In genomic region chr1:21546122-21546825, GRCh38 we compare ENCODE assay signal across 19 cellular contexts. TPM values are rescaled to one million over a fixed set of nuclear protein-coding genes. Genes with fewer than 3 reads are reported as not detected.
"Had no signal": no experiment of that assay in that cellular context is flagged by ENCODE, and none has a peak within 500 bp of the region (broad histone marks: within the 10 kb centered on the region; RNA-seq: fewer than 3 reads in every experiment).

No MANE protein-coding gene starts in this region.

- H3K36me3 Mint-ChIP-seq: immature natural killer cell had no signal

- H3K4me3 Mint-ChIP-seq: activated CD4-positive, alpha-beta T cell treated with anti-CD3 and anti-CD28 coated beads, Interleukin-2, amount 10 ng/mL, durations not matched to agents 7 days and 5 days; activated naive CD4-positive, alpha-beta T cell treated with anti-CD3 and anti-CD28 coated beads for 36 hours; activated T-helper 17 cell treated with anti-CD3 and anti-CD28 coated beads, Interleukin-2, amount 50 U/mL, for 72 hours; immature natural killer cell; nephron had no signal

- H3K4me1 Mint-ChIP-seq: activated CD4-positive, alpha-beta T cell treated with anti-CD3 and anti-CD28 coated beads, Interleukin-2, amount 10 ng/mL, durations not matched to agents 7 days and 5 days; activated T-helper 17 cell treated with anti-CD3 and anti-CD28 coated beads, Interleukin-2, amount 50 U/mL, for 72 hours; immature natural killer cell had no signal

- H3K27me3 ChIP-seq: body of pancreas, pancreas, thyroid gland had no signal

- H3K27ac Mint-ChIP-seq: activated CD4-positive, alpha-beta T cell treated with anti-CD3 and anti-CD28 coated beads, Interleukin-2, amount 10 ng/mL, durations not matched to agents 7 days and 5 days; activated naive CD4-positive, alpha-beta T cell treated with anti-CD3 and anti-CD28 coated beads for 36 hours; activated T-helper 17 cell treated with anti-CD3 and anti-CD28 coated beads, Interleukin-2, amount 50 U/mL, for 72 hours; immature natural killer cell; nephron had no signal

- DNase-seq: activated CD4-positive, alpha-beta T cell treated with anti-CD3 and anti-CD28 coated beads, Interleukin-2, amount 10 ng/mL, durations not matched to agents 7 days and 5 days; activated CD4-positive, CD25-positive, alpha-beta regulatory T cell; activated naive CD4-positive, alpha-beta T cell treated with anti-CD3 and anti-CD28 coated beads for 36 hours; activated T-cell treated with anti-CD3 and anti-CD28 coated beads for 4 hours; amniotic stem cell; body of pancreas; dermis blood vessel endothelial cell; foreskin fibroblast; immature natural killer cell; left colon; mesendoderm; pancreas; SK-N-SH; small intestine; thyroid gland had no signal

- H3K9me3 Mint-ChIP-seq: activated CD4-positive, alpha-beta T cell treated with anti-CD3 and anti-CD28 coated beads, Interleukin-2, amount 10 ng/mL, durations not matched to agents 7 days and 5 days; activated naive CD4-positive, alpha-beta T cell treated with anti-CD3 and anti-CD28 coated beads for 36 hours; activated T-helper 17 cell treated with anti-CD3 and anti-CD28 coated beads, Interleukin-2, amount 50 U/mL, for 72 hours; immature natural killer cell; nephron had no signal

- H3K27ac ChIP-seq: body of pancreas, pancreas, thyroid gland had no signal

- ATAC-seq: activated T-helper 17 cell treated with anti-CD3 and anti-CD28 coated beads, Interleukin-2, amount 50 U/mL, for 72 hours; body of pancreas; left colon; pancreas had no signal

- H3K4me3 ChIP-seq: body of pancreas, pancreas, thyroid gland had no signal

RNA-seq across cellular contexts. Expression of gene ALPL, which starts 37.1 kb away (rescaled TPM):
- total RNA-seq: activated CD4-positive, alpha-beta T cell treated with anti-CD3 and anti-CD28 coated beads, Interleukin-2, amount 10 ng/mL, durations not matched to agents 7 days and 5 days; activated CD8-positive, alpha-beta memory T cell treated with anti-CD3 and anti-CD28 coated beads for 36 hours; activated naive CD4-positive, alpha-beta T cell treated with anti-CD3 and anti-CD28 coated beads for 36 hours; activated T-helper 17 cell treated with anti-CD3 and anti-CD28 coated beads, Interleukin-2, amount 50 U/mL, for 72 hours; T-helper 1 cell treated with Interleukin-12 subunit alpha and Interleukin-12 subunit beta and Interleukin-4 antibody, amounts not matched to agents 30 ng/mL and 1 ng/mL, for 36 hours had no signal
